17 cellular contexts compared by ENCODE assay signal in the genomic region with DNA sequence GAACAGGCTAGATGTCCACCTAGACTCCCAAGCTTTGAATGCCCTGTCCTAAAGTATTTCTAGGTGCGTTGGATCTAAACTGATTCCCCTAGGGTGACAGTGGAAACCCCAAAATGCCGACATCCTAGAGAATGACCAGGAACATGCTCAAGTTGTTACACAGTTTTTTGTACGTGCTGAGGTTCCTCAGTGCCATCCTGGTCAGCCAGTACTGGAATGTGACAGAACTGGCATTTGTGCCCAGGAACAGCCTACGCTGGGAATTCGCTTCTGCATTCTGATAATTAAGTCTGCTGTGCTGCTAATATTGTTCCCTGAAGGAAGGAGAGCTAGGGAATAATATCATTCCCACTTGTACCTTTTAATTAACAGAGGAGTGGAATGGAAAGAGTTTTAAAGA. TPM values are rescaled to one million over a fixed set of nuclear protein-coding genes. Genes with fewer than 3 reads are reported as not detected.
DNase-seq lines count a peak whose midpoint lies in the region; ATAC-seq, FAIRE-seq and TF ChIP-seq lines count a peak whose summit lies in the region.
"Had no signal": no experiment of that assay in that cellular context is flagged by ENCODE, and none has a peak within 500 bp of the region (broad histone marks: within the 10 kb centered on the region; RNA-seq: fewer than 3 reads in every experiment).

No MANE protein-coding gene starts in this region.

- H4K8ac ChIP-seq in neuronal stem cell (ENCODE audit: low read depth, low read length) = no peak overlapping the region

- DNase-seq in breast epithelium (ENCODE audit: low spot score in 2 of 2) = peak in 1 of 2 donors; percentile 58
- no peak for DNase-seq in MCF 10A (ENCODE audit: unreplicated experiment)
- DNase-seq in astrocyte (ENCODE audit: low read depth) = no peak
- DNase-seq in neuronal stem cell (ENCODE audit: low spot score) = no peak
- DNase-seq in upper lobe of right lung = no peak
- DNase-seq in NCI-H1092 treated with DMSO at 0.1 percent for 48 hours (lab: John Stamatoyannopoulos, UW) = no peak
- no peak for DNase-seq in mucosa of gallbladder (ENCODE audit: low spot score)
- DNase-seq: activated CD4-positive, alpha-beta T cell treated with anti-CD3 and anti-CD28 coated beads for 36 hours; Karpas-422; left lung; NCI-H2171 treated with DMSO at 0.1 percent for 48 hours; OCI-M1; small intestine; stimulated activated CD4-positive, alpha-beta T cell treated with anti-CD3 and anti-CD28 coated beads, Interleukin-4, amount 100 ng/mL, for 24 hours had no signal

- H3K14ac ChIP-seq in neuronal stem cell (ENCODE audit: low read length) = peak overlapping the region; percentile 14

- no peak overlapping the region for H2AK5ac ChIP-seq in neuronal stem cell (ENCODE audit: low read depth, low read length)

- H3K27ac Mint-ChIP-seq in MCF 10A (ENCODE audit: low read depth, unreplicated experiment) (no peak overlapping the region), astrocyte (ENCODE audit: unreplicated experiment) (no peak overlapping the region)
- H3K27ac Mint-ChIP-seq: activated CD4-positive, alpha-beta T cell treated with anti-CD3 and anti-CD28 coated beads for 36 hours had no signal

- H3K27me3 ChIP-seq in breast epithelium (no peaks in the 10 kb centered on the region), astrocyte (ENCODE audit: insufficient read depth, low read length) (no peaks in the 10 kb centered on the region), neuronal stem cell (ENCODE audit: control insufficient read depth in 3 of 3, insufficient read depth in 3 of 3, low read depth in 1 of 3, low read length in 3 of 3) (no peaks in the 10 kb centered on the region), upper lobe of right lung (no peaks in the 10 kb centered on the region)
- H3K27me3 ChIP-seq: foreskin keratinocyte, left lung, SJSA1 had no signal

- H3K79me2 ChIP-seq in astrocyte (ENCODE audit: insufficient read depth, low read length) = no peaks in the 10 kb centered on the region

- H2BK12ac ChIP-seq in neuronal stem cell (ENCODE audit: low read length) = no peak overlapping the region

- intact Hi-C loops in breast epithelium (cut with DNase I; ENCODE audit: low total_unique reads) = no loop called here
- intact Hi-C loops in MCF 10A (cut with micrococcal nuclease) = loop anchor here (5.0 kb wide), 1 partner anchor 35 kb away; no protein-coding TSS in a partner anchor
- intact Hi-C loops in upper lobe of right lung (cut with DNase I) = no loop called here

- H3K36me3 ChIP-seq in breast epithelium = no peaks in the 10 kb centered on the region
- H3K36me3 ChIP-seq in astrocyte (ENCODE audit: insufficient read depth, low read length) = no peaks in the 10 kb centered on the region
- H3K36me3 ChIP-seq in neuronal stem cell (replicated peaks in 1 of 2; ENCODE audit: control insufficient read depth in 2 of 2, insufficient read depth in 2 of 2, low read length in 2 of 2) = no peaks in the 10 kb centered on the region
- no peaks in the 10 kb centered on the region for H3K36me3 ChIP-seq in upper lobe of right lung
- H3K36me3 ChIP-seq: left lung, SJSA1 had no signal

- no peak overlapping the region for H3K4ac ChIP-seq in neuronal stem cell (ENCODE audit: low read length)

- H2AFZ ChIP-seq in astrocyte (ENCODE audit: low read depth, low read length) (no peak overlapping the region), neuronal stem cell (ENCODE audit: low read length) (no peak overlapping the region)

- H3K9me3 Mint-ChIP-seq in MCF 10A (ENCODE audit: unreplicated experiment) = no peaks in the 10 kb centered on the region
- no peaks in the 10 kb centered on the region for H3K9me3 Mint-ChIP-seq in astrocyte (ENCODE audit: unreplicated experiment)

- no peak overlapping the region for H2BK5ac ChIP-seq in neuronal stem cell (ENCODE audit: low read length)

- H3K4me3 ChIP-seq in breast epithelium (no peak overlapping the region), astrocyte (ENCODE audit: insufficient read depth, low read depth, low read length) (no peak overlapping the region), neuronal stem cell (ENCODE audit: low read length in 2 of 2) (no peak overlapping the region), upper lobe of right lung (no peak overlapping the region)
- H3K4me3 ChIP-seq: left lung, SJSA1 had no signal

- H2BK15ac ChIP-seq in neuronal stem cell (ENCODE audit: low read length) = no peak overlapping the region

- H3K79me1 ChIP-seq in neuronal stem cell (ENCODE audit: low read depth, low read length) = no peaks in the 10 kb centered on the region

- H3K9ac ChIP-seq in astrocyte (ENCODE audit: low read length) = no peak overlapping the region
- H3K9ac ChIP-seq in neuronal stem cell (ENCODE audit: low read depth, low read length, poor library complexity) = no peak overlapping the region

- H3K4me3 Mint-ChIP-seq in MCF 10A (ENCODE audit: unreplicated experiment) = no peak overlapping the region
- no peak overlapping the region for H3K4me3 Mint-ChIP-seq in astrocyte (ENCODE audit: unreplicated experiment)
- H3K4me3 Mint-ChIP-seq: activated CD4-positive, alpha-beta T cell treated with anti-CD3 and anti-CD28 coated beads for 36 hours had no signal

- H3K4me1 ChIP-seq in breast epithelium = peaks cover 3% of the 10 kb centered on the region in 2 donors
- peaks cover 17% of the 10 kb centered on the region for H3K4me1 ChIP-seq in astrocyte (ENCODE audit: insufficient read depth, low read length)
- peaks cover 0 to 3% of the 10 kb centered on the region in 2 donors for H3K4me1 ChIP-seq in neuronal stem cell (ENCODE audit: control insufficient read depth in 2 of 2, insufficient read depth in 1 of 2, low read depth in 1 of 2, low read length in 2 of 2)
- H3K4me1 ChIP-seq in upper lobe of right lung = peaks cover 14% of the 10 kb centered on the region

- WGBS in neuronal stem cell (ENCODE audit: extremely low coverage in 2 of 2, insufficient read length in 2 of 2, insufficient replicate concordance in 1 of 2), 2 donors = no CpG with 5 or more reads among the region's 5 CpGs

- H3K4me2 ChIP-seq in astrocyte (ENCODE audit: low read length) (no peak overlapping the region), neuronal stem cell (ENCODE audit: insufficient read depth, low read length, poor library complexity, severe bottlenecking) (no peak overlapping the region)

- no peak overlapping the region for H2BK120ac ChIP-seq in neuronal stem cell (ENCODE audit: low read depth, low read length)

- CTCF ChIA-PET in MCF 10A (lab: Yijun Ruan, JAX) = interaction anchor here (0.7 to 1.7 kb wide), 10 partner anchors 7 to 307 kb away, joined by 3 to 7 read pairs (median 3); no protein-coding TSS in a partner anchor

- peak overlapping the region; percentile 87 to 91 for H3K27ac ChIP-seq in breast epithelium
- peak overlapping the region; percentile 65 for H3K27ac ChIP-seq in astrocyte (ENCODE audit: low read depth, low read length)
- H3K27ac ChIP-seq in neuronal stem cell (replicated peaks; ENCODE audit: low read length) = no peak overlapping the region
- peak overlapping the region; percentile 55 for H3K27ac ChIP-seq in upper lobe of right lung

- ATAC-seq in upper lobe of right lung (no peak), GM21528 (IDR thresholded peaks at IDR 0.05; ENCODE audit: low FRiP score, unreplicated experiment) (no peak)
- ATAC-seq: activated CD4-positive, alpha-beta T cell treated with anti-CD3 and anti-CD28 coated beads for 36 hours had no signal

- no peak overlapping the region for H3K18ac ChIP-seq in neuronal stem cell (ENCODE audit: low read length)

- H3K9me3 ChIP-seq in breast epithelium (no peaks in the 10 kb centered on the region), astrocyte (ENCODE audit: insufficient read depth, low read depth, low read length) (no peaks in the 10 kb centered on the region), neuronal stem cell (replicated peaks in 1 of 2; ENCODE audit: control insufficient read depth in 2 of 2, insufficient read depth in 1 of 2, low read depth in 1 of 2, low read length in 2 of 2) (no peaks in the 10 kb centered on the region), upper lobe of right lung (no peaks in the 10 kb centered on the region)
- H3K9me3 ChIP-seq: left lung, SJSA1 had no signal

- H3K23ac ChIP-seq in neuronal stem cell (ENCODE audit: low read depth, low read length, poor library complexity) = no peak overlapping the region

- FAIRE-seq in astrocyte (lab: Jason Lieb, UNC) = no peak
- FAIRE-seq: small intestine had no signal

- TF ChIP-seq POLR2A in breast epithelium (IDR thresholded peaks at IDR 0.05) = no peak

- no peaks in the 10 kb centered on the region for H3K36me3 Mint-ChIP-seq in MCF 10A (ENCODE audit: insufficient read depth, unreplicated experiment)
- H3K36me3 Mint-ChIP-seq in astrocyte (ENCODE audit: low read depth, unreplicated experiment) = peaks cover 2% of the 10 kb centered on the region

- no peak for TF ChIP-seq CTCF in breast epithelium (IDR thresholded peaks at IDR 0.05)
- TF ChIP-seq CTCF in MCF 10A (IDR thresholded peaks at IDR 0.05; ENCODE audit: unreplicated experiment) = no peak
- no peak for TF ChIP-seq CTCF in astrocyte (IDR thresholded peaks at IDR 0.05; ENCODE audit: insufficient read depth, low read depth, low read length)
- no peak for TF ChIP-seq CTCF in upper lobe of right lung (IDR thresholded peaks at IDR 0.05)

- H4K91ac ChIP-seq in neuronal stem cell (ENCODE audit: low read depth, low read length, poor library complexity) = no peak overlapping the region

- H3K27me3 Mint-ChIP-seq in MCF 10A (ENCODE audit: insufficient read depth, unreplicated experiment) (no peaks in the 10 kb centered on the region), astrocyte (ENCODE audit: low read depth, unreplicated experiment) (no peaks in the 10 kb centered on the region)
- H3K27me3 Mint-ChIP-seq: activated CD4-positive, alpha-beta T cell treated with anti-CD3 and anti-CD28 coated beads for 36 hours had no signal

- POLR2A ChIA-PET in MCF 10A (lab: Yijun Ruan, JAX) = interaction anchor here (1.0 to 4.2 kb wide), 13 partner anchors 10 to 324 kb away, joined by 4 to 33 read pairs (median 7); no protein-coding TSS in a partner anchor

- BruUV-seq in MCF 10A (replicated peaks; lab: Mats Ljungman, UMichigan) = no TSS peak

- H3K4me1 Mint-ChIP-seq in MCF 10A (ENCODE audit: insufficient read depth, unreplicated experiment) (peaks cover 18% of the 10 kb centered on the region), astrocyte (ENCODE audit: low read depth, unreplicated experiment) (peaks cover 11% of the 10 kb centered on the region)

- H4K20me1 ChIP-seq in astrocyte (ENCODE audit: insufficient read depth, low read length) = no peaks in the 10 kb centered on the region

RNA-seq across cellular contexts. Expression of a gene that starts 40.3 kb away (rescaled TPM):
- total RNA-seq in breast epithelium = 10 to 100 TPM; 13.5 to 20.3 (median 17.4) TPM
- 11.0 and 15.3 TPM in 2 replicates for total RNA-seq in MCF 10A (2022)
- 8.1 and 10.4 TPM in 2 replicates for total RNA-seq in astrocyte
- 9.3 TPM for polyA plus RNA-seq in neuronal stem cell (2013, experiment 1 of 2)
- 9.9 TPM for polyA plus RNA-seq in neuronal stem cell (2013, experiment 2 of 2)
- total RNA-seq in upper lobe of right lung = 14.0 TPM
- 14.2 TPM for total RNA-seq in mucosa of gallbladder

RNA-seq across cellular contexts. Expression of a gene that starts 47.1 kb away (rescaled TPM):
- total RNA-seq in breast epithelium (10 to 100 TPM; 16.3 to 24.9 (median 18.7) TPM), MCF 10A (2022) (9.9 and 10.1 TPM in 2 replicates), astrocyte (2.5 and 2.9 TPM in 2 replicates), upper lobe of right lung (26.4 TPM), mucosa of gallbladder (66.7 TPM)
- 9.1 TPM for polyA plus RNA-seq in neuronal stem cell (2013, experiment 1 of 2)
- 8.5 TPM for polyA plus RNA-seq in neuronal stem cell (2013, experiment 2 of 2)
